ENCODE assay signal across 1 cellular context in the genomic region with DNA sequence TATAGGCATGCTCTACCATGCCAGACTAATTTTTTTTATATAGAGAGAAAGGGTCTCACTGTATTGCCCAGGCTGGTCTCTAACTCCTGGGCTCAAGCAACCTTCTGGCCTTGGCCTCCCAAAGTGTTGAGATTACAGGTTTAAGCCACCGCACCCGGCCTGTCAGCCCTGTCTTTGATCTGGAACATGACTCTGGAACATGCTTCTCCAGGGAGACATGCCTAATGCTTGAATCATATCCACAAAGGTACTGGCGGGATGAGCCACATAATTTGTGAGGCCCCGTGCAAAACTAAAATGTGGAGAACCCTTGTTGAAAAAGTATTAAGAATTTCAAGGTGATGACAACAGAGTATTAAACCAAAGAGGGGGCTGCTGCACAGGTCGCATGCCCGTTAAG.
TF ChIP-seq lines count a peak whose summit lies in the region.

No MANE protein-coding gene starts in this region.

TF ChIP-seq in HCT116, 20 proteins besides CTCF, POLR2A, EP300 and RAD21 (continued from another document):
- TF ChIP-seq FOSL1 (IDR thresholded peaks at IDR 0.05; ENCODE audit: low read depth) = peak; percentile 51; the same call in 1 of the 2 replicates
- peak; percentile 82 for TF ChIP-seq TCF7L2 (IDR thresholded peaks at IDR 0.05; ENCODE audit: borderline replicate concordance, extremely low read depth, insufficient read depth, insufficient read length)
- TF ChIP-seq CBX3 (IDR thresholded peaks at IDR 0.05; ENCODE audit: low read depth) = peak; percentile 79; the same call in 1 of the 2 replicates
